8 cellular contexts compared by ENCODE assay signal in the genomic region with DNA sequence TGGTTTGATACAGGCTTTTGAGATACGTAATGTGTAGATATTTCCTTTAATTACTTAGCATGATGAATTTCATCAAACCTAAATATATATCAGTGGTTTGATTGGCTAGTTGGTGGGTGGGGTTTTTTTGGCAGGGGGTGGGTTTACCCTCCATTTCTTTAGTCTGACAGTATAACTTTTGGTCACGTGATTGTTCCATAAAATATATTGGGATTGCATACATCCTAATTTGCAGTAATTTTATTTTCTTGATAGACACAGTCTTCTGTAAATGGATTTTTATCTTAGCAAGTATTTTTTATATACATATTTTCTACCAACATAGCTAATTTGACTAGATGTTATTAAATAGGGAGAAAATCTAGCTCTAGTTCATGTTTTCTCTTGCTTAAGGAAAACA.
"Had no signal": no experiment of that assay in that cellular context is flagged by ENCODE, and none has a peak within 500 bp of the region (broad histone marks: within the 10 kb centered on the region; RNA-seq: fewer than 3 reads in every experiment).

No MANE protein-coding gene starts in this region.

- ATAC-seq: GM12878 had no signal

- H3K4me3 ChIP-seq: GM12878 had no signal

- DNase-seq: GDM1, GF-D8 had no signal

- FAIRE-seq: G401.6, GM12878, GM12891, GM12892, GM18507, GM19239 had no signal
